Comparison of ENCODE assay signal across 21 cellular contexts in genomic region chr10:30046476-30046875, GRCh38. TPM values are rescaled to one million over a fixed set of nuclear protein-coding genes. Genes with fewer than 3 reads are reported as not detected.
"Had no signal": no experiment of that assay in that cellular context is flagged by ENCODE, and none has a peak within 500 bp of the region (broad histone marks: within the 10 kb centered on the region; RNA-seq: fewer than 3 reads in every experiment).

No MANE protein-coding gene starts in this region.

- H3K36me3 ChIP-seq: spleen had no signal

- H3K4me1 ChIP-seq: body of pancreas, suprapubic skin, tibial artery had no signal

- H3K4me3 ChIP-seq: body of pancreas, heart left ventricle, lower lobe of right lung, spleen, suprapubic skin, tibial artery, upper lobe of right lung had no signal

- H3K27ac ChIP-seq: body of pancreas, lower lobe of right lung, spleen, suprapubic skin, tibial artery, upper lobe of right lung had no signal

- H3K9me3 ChIP-seq: body of pancreas, heart left ventricle, lower lobe of right lung, spleen, suprapubic skin, tibial artery, upper lobe of right lung had no signal

- H3K27me3 ChIP-seq: body of pancreas, suprapubic skin, tibial artery, upper lobe of right lung had no signal

- DNase-seq: activated CD4-positive, alpha-beta T cell treated with anti-CD3 and anti-CD28 coated beads for 36 hours; activated CD4-positive, CD25-positive, alpha-beta regulatory T cell; activated CD8-positive, alpha-beta memory T cell treated with anti-CD3 and anti-CD28 coated beads, Interleukin-2, amount 10 ng/mL, durations not matched to agents 7 days and 5 days; activated CD8-positive, alpha-beta T cell treated with anti-CD3 and anti-CD28 coated beads, Interleukin-2, amount 10 ng/mL, durations not matched to agents 7 days and 5 days; activated naive CD4-positive, alpha-beta T cell; activated T-cell treated with anti-CD3 and anti-CD28 coated beads, Interleukin-2, amount 50 U/mL, for 48 hours; aorta; body of pancreas; cortex of kidney; foreskin fibroblast; heart left ventricle; lower lobe of right lung; mesenchymal stem cell; naive thymus-derived CD8-positive, alpha-beta T cell; posterior cingulate gyrus; right cardiac atrium; spleen; stimulated activated naive CD4-positive, alpha-beta T cell; tibial artery; upper lobe of right lung had no signal

RNA-seq across cellular contexts. Expression of gene JCAD, which starts 12.9 kb away (rescaled TPM):
- total RNA-seq: activated CD4-positive, alpha-beta T cell treated with anti-CD3 and anti-CD28 coated beads for 36 hours; naive thymus-derived CD8-positive, alpha-beta T cell had no signal
- polyA plus RNA-seq: naive thymus-derived CD8-positive, alpha-beta T cell had no signal
